ENCODE assay signal across 1 cellular context in genomic region chr20:62652051-62652893, GRCh38.
TF ChIP-seq lines count a peak whose summit lies in the region.

No MANE protein-coding gene starts in this region.

TF ChIP-seq in HepG2, 621 proteins besides CTCF, POLR2A, EP300 and RAD21 (continued from another document):
- TF ChIP-seq ZNF597 (CRISPR knock-in tag; IDR thresholded peaks at IDR 0.05): no peak
- peak; percentile 45; the same call in 1 of the 2 replicates for TF ChIP-seq ZNF274 (CRISPR knock-in tag; IDR thresholded peaks at IDR 0.05)
- no peak for TF ChIP-seq TRAFD1 (CRISPR knock-in tag; IDR thresholded peaks at IDR 0.05; ENCODE audit: borderline replicate concordance)
- TF ChIP-seq ZNF24 (IDR thresholded peaks at IDR 0.05): no peak
- TF ChIP-seq SNRNP70 (IDR thresholded peaks at IDR 0.05; ENCODE audit: low read depth, low read length): no peak
- TF ChIP-seq JARID2 (CRISPR knock-in tag; IDR thresholded peaks at IDR 0.05; ENCODE audit: insufficient replicate concordance): peak; percentile 68
- TF ChIP-seq NFE2L1 (CRISPR knock-in tag; IDR thresholded peaks at IDR 0.05; ENCODE audit: borderline replicate concordance): no peak
- TF ChIP-seq MATR3 (CRISPR knock-in tag; IDR thresholded peaks at IDR 0.05): no peak
- TF ChIP-seq PRDM10 (CRISPR knock-in tag; IDR thresholded peaks at IDR 0.05; ENCODE audit: low read depth): 0 out of 2 replicates have a peak, but pooled peaks have one; percentile 25
- 0 out of 2 replicates have a peak, but pooled peaks have one; percentile 9 for TF ChIP-seq ARHGAP35 (CRISPR knock-in tag; IDR thresholded peaks at IDR 0.05; ENCODE audit: borderline replicate concordance)
- TF ChIP-seq THRA (CRISPR knock-in tag; IDR thresholded peaks at IDR 0.05; ENCODE audit: borderline replicate concordance): peak; percentile 78
- TF ChIP-seq ZNF253 (CRISPR knock-in tag; IDR thresholded peaks at IDR 0.05; ENCODE audit: borderline replicate concordance): peak; percentile 86; the same call in 1 of the 2 replicates
- TF ChIP-seq TP53 (CRISPR knock-in tag; conservative IDR thresholded peaks at IDR 0.05): 0 out of 2 replicates have a peak, but pooled peaks have one; percentile 27
- peak; percentile 74 for TF ChIP-seq GATAD1 (CRISPR knock-in tag; IDR thresholded peaks at IDR 0.05)
- TF ChIP-seq TOPORS (CRISPR knock-in tag; IDR thresholded peaks at IDR 0.05): peak; percentile 34; the same call in 1 of the 2 replicates
- no peak for TF ChIP-seq ZNF883 (CRISPR knock-in tag; IDR thresholded peaks at IDR 0.05; ENCODE audit: not compliant biosample characterization)
- TF ChIP-seq DNMT1 (CRISPR knock-in tag; IDR thresholded peaks at IDR 0.05): no peak; the same call in 1 of the 2 replicates
